Comparison of ENCODE assay signal across 8 cellular contexts in the genomic region with DNA sequence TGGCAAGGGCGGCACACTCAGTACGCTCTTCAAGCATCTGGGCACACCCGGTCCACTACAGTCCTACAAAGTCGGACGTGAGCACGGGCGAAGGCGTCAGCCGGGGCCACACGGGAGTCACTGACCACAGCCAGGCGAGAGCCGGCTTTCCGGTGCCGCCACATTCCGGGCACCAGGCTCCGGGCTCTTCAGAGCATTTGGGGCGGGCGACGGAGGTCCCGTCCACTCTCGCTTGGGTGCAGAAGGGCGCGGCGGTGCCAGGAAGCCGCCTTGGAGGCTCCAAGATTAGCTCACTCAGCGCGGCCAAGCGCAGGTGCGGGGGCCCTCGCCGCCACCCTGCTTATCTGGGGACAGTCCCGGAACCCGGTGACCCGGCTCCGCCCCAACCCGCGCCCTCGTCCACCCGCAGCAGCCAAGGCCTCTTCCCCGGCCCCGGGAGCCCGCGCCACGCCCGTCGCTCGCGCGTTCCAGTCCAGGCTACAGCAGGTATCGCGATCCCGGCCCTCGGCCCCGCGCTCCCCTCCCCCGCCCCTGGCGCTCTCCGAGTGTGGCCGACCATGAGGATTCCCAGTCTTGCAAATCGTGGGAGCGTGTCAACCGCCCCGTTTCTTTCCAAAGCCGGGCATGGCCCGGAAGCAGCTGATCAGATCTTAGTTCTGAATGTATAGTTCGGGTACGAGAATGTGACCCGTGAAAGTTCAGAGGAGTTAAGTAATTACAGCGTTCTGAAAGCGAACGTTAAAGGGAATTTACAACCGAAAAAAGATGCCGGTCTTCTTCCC. TPM values are rescaled to one million over a fixed set of nuclear protein-coding genes. Genes with fewer than 3 reads are reported as not detected.
DNase-seq lines count a peak whose midpoint lies in the region; ATAC-seq, FAIRE-seq and TF ChIP-seq lines count a peak whose summit lies in the region.

A gene (plus strand): TSS at position 127 of the 782 bp plus-strand sequence. CDS start 2,678 bp downstream, outside the sequence.

- H3K4me2 ChIP-seq in HepG2 (ENCODE audit: low read depth, low read length) = peak within 1 kb of the TSS; percentile 71

- CTCF ChIA-PET in GM10248 (lab: Yijun Ruan, JAX) (interaction anchor here (1.5 to 8.4 kb wide), 10 partner anchors 9 to 102 kb away, joined by 3 to 58 read pairs (median 14); a partner anchor contains a TSS), HepG2 (lab: Yijun Ruan, JAX; ENCODE audit: low intra/inter-chr PET ratio, low total read pairs) (no interaction called here)

- TF ChIP-seq CTCF in GM10248 (IDR thresholded peaks at IDR 0.05; ENCODE audit: control extremely low read depth, extremely low read depth, low read depth, missing control alignments) = no peak
- no peak for TF ChIP-seq CTCF in HepG2 (CRISPR knock-in tag; IDR thresholded peaks at IDR 0.05)

- intact Hi-C loops in HepG2 (cut with micrococcal nuclease; ENCODE audit: unreplicated experiment) = no loop called here

- no peaks in the 10 kb centered on the region for H3K9me3 ChIP-seq in HepG2 (ENCODE audit: low read length)

- H3K4me3 ChIP-seq in HepG2 (replicated peaks in 1 of 3; ENCODE audit: insufficient read depth in 1 of 3, low read depth in 2 of 3, low read length in 3 of 3) = peak within 1 kb of the TSS; percentile 40 to 66 (median 49)

- in situ Hi-C loops in HepG2 (cut with HindIII; ENCODE audit: extremely low pct_ligation_motif_present, low pct_unique_long_range_greater_than_20kb) = no loop called here

- H3K27me3 ChIP-seq in HepG2 (ENCODE audit: control insufficient read depth in 1 of 2, insufficient read depth in 2 of 2, low read length in 2 of 2) = peaks cover 0 to 4% of the 10 kb centered on the region in 2 experiments; a peak in 3 of 5 replicates

- H3K79me2 ChIP-seq in HepG2 (ENCODE audit: insufficient read depth, low read length) = no peaks in the 10 kb centered on the region

- 63% methylated on average over 51 of the region's 73 CpGs for WGBS in HepG2 (ENCODE audit: low lambda C conversion rate)

- H3K9ac ChIP-seq in HepG2 (ENCODE audit: insufficient read depth, low read depth, low read length) = peak within 1 kb of the TSS; percentile 23; the same call in 1 of the 2 replicates

- BruUV-seq in HepG2 (replicated peaks; lab: Mats Ljungman, UMichigan) = no TSS peak

- POLR2A ChIA-PET in GM10248 (lab: Yijun Ruan, JAX) = interaction anchor here (0.6 to 1.3 kb wide), 3 partner anchors 16 to 781 kb away, joined by 5 to 15 read pairs (median 7); no protein-coding TSS in a partner anchor
- POLR2A ChIA-PET in HepG2 (lab: Yijun Ruan, JAX) = no interaction called here

- H4K20me1 ChIP-seq in HepG2 (ENCODE audit: insufficient read depth, low read length) = no peaks in the 10 kb centered on the region

- TF ChIP-seq POLR2A in HepG2 (IDR thresholded peaks at IDR 0.05; ENCODE audit: insufficient read depth in 1 of 2, low read depth in 2 of 2, low read length in 2 of 2) = no peak

- no peak within 1 kb of the TSS for H3K27ac ChIP-seq in HepG2 (ENCODE audit: extremely low read length, insufficient read depth, low read length)

- no peak for FAIRE-seq in HepG2 (lab: Jason Lieb, UNC)

- TF ChIP-seq RAD21 in Ishikawa (IDR thresholded peaks at IDR 0.05; ENCODE audit: low read depth) = no peak
- TF ChIP-seq RAD21 in HepG2 (CRISPR knock-in tag; IDR thresholded peaks at IDR 0.05) = no peak

- peak; percentile 83 for DNase-seq in GM10248 (ENCODE audit: extremely low spot score)
- DNase-seq in activated CD4-positive, CD25-positive, alpha-beta regulatory T cell (lab: John Stamatoyannopoulos, UW) = peak; percentile 10 to 31 (median 21)
- DNase-seq in dermis blood vessel endothelial cell = peak; percentile 83
- DNase-seq in HepG2 (ENCODE audit: low spot score) = no peak
- peak; percentile 54 for DNase-seq in stimulated activated CD4-positive, alpha-beta T cell treated with anti-CD3 and anti-CD28 coated beads, Interleukin-4, amount 100 ng/mL, for 24 hours
- DNase-seq in SHP77 treated with DMSO at 0.1 percent for 48 hours (lab: John Stamatoyannopoulos, UW) = no peak

- H2AFZ ChIP-seq in HepG2 (ENCODE audit: low read length) = peak within 1 kb of the TSS; percentile 73

- H3K4me1 ChIP-seq in HepG2 (ENCODE audit: insufficient read depth, low read length) = no peaks in the 10 kb centered on the region

- TF ChIP-seq EP300 in Ishikawa (IDR thresholded peaks at IDR 0.05; ENCODE audit: borderline replicate concordance) = peak; percentile 23; the same call in 1 of the 2 replicates
- TF ChIP-seq EP300 in HepG2 (IDR thresholded peaks at IDR 0.05; ENCODE audit: low read depth in 2 of 2, low read length in 2 of 2) = no peak
- TF ChIP-seq EP300 in HepG2 (CRISPR knock-in tag; IDR thresholded peaks at IDR 0.05; ENCODE audit: borderline replicate concordance) = no peak

- ATAC-seq in GM21723 (IDR thresholded peaks at IDR 0.05; ENCODE audit: unreplicated experiment) (peak; percentile 72), HepG2 (peak; percentile 94)

- no peaks in the 10 kb centered on the region for H3K36me3 ChIP-seq in HepG2 (replicated peaks in 1 of 2; ENCODE audit: control insufficient read depth in 1 of 2, insufficient read depth in 2 of 2, low read length in 2 of 2)

TF ChIP-seq in Ishikawa, 13 proteins besides CTCF, POLR2A, EP300 and RAD21 (continues in another document):
- TF ChIP-seq, protein P1, sequence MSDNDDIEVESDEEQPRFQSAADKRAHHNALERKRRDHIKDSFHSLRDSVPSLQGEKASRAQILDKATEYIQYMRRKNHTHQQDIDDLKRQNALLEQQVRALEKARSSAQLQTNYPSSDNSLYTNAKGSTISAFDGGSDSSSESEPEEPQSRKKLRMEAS (IDR thresholded peaks at IDR 0.05) = peak; percentile 76
- TF ChIP-seq CEBPB (IDR thresholded peaks at IDR 0.05) = no peak
- no peak for TF ChIP-seq NFIC (IDR thresholded peaks at IDR 0.05)
- no peak for TF ChIP-seq YY1 (IDR thresholded peaks at IDR 0.05; ENCODE audit: low read depth)
- TF ChIP-seq TEAD4 (IDR thresholded peaks at IDR 0.05) = peak; percentile 39
- no peak for TF ChIP-seq CREB1 (IDR thresholded peaks at IDR 0.05; ENCODE audit: low read depth)
- TF ChIP-seq EGR1 (IDR thresholded peaks at IDR 0.05) = no peak
- TF ChIP-seq ZBTB7A (IDR thresholded peaks at IDR 0.05; ENCODE audit: low read depth) = peak; percentile 57; the same call in 1 of the 2 replicates
- peak; percentile 38; the same call in 1 of the 2 replicates for TF ChIP-seq TCF12 (IDR thresholded peaks at IDR 0.05; ENCODE audit: low read depth)
- TF ChIP-seq TAF1 (IDR thresholded peaks at IDR 0.05; ENCODE audit: low read depth) = peak; percentile 71

TF ChIP-seq in HepG2, 621 proteins besides CTCF, POLR2A, EP300 and RAD21 (continues in another document):
- TF ChIP-seq DMAP1 (CRISPR knock-in tag; IDR thresholded peaks at IDR 0.05) (peak; percentile 31; the same call in 1 of the 2 replicates), SOX5 (CRISPR knock-in tag; IDR thresholded peaks at IDR 0.05; ENCODE audit: borderline replicate concordance) (no peak), ZNF713 (CRISPR knock-in tag; IDR thresholded peaks at IDR 0.05) (no peak), ZFX (CRISPR knock-in tag; IDR thresholded peaks at IDR 0.05; ENCODE audit: low read depth) (peak; percentile 21; the same call in 1 of the 2 replicates), ZNF383 (CRISPR knock-in tag; IDR thresholded peaks at IDR 0.05; ENCODE audit: borderline replicate concordance) (no peak)
- TF ChIP-seq, protein P2, sequence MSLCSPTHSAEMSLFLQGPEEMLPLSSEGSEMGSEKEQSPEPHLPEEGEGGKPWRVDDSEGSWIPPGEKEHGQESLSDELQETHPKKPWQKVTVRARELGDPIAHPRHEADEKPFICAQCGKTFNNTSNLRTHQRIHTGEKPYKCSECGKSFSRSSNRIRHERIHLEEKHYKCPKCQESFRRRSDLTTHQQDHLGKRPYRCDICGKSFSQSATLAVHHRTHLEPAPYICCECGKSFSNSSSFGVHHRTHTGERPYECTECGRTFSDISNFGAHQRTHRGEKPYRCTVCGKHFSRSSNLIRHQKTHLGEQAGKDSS (CRISPR knock-in tag; IDR thresholded peaks at IDR 0.05; ENCODE audit: borderline replicate concordance, low read depth) = no peak
- TF ChIP-seq, protein P3, sequence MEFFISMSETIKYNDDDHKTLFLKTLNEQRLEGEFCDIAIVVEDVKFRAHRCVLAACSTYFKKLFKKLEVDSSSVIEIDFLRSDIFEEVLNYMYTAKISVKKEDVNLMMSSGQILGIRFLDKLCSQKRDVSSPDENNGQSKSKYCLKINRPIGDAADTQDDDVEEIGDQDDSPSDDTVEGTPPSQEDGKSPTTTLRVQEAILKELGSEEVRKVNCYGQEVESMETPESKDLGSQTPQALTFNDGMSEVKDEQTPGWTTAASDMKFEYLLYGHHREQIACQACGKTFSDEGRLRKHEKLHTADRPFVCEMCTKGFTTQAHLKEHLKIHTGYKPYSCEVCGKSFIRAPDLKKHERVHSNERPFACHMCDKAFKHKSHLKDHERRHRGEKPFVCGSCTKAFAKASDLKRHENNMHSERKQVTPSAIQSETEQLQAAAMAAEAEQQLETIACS (CRISPR knock-in tag; IDR thresholded peaks at IDR 0.05) = 0 out of 2 replicates have a peak, but pooled peaks have one; percentile 17

RNA-seq across cellular contexts. Expression of the gene that starts here (rescaled TPM):
- total RNA-seq in dermis blood vessel endothelial cell = 11.9 and 15.3 TPM in 2 replicates
- total RNA-seq in HepG2 (2016; rRNA removed; fragmentation: Illumina TruSeq; extraction: Trizol) = 0.15 TPM in 1 of 2 replicates, not detected in the other
- total RNA-seq in HepG2 (2016; cell fraction: cytosol; rRNA removed; fragmentation: Illumina TruSeq; extraction: Trizol; ENCODE audit: low read depth) = not detected in 2 replicates
- 0.04 and 0.07 TPM in 2 replicates for total RNA-seq in HepG2 (2016; cell fraction: insoluble cytoplasmic fraction; rRNA removed; fragmentation: Illumina TruSeq; extraction: Trizol)
- total RNA-seq in HepG2 (2016; cell fraction: membrane; rRNA removed; fragmentation: Illumina TruSeq; extraction: Trizol) = not detected in 2 replicates
- 0.16 TPM in 1 of 2 replicates, not detected in the other for total RNA-seq in HepG2 (2016; cell fraction: nucleus; rRNA removed; fragmentation: Illumina TruSeq; extraction: Trizol)
- polyA plus RNA-seq in HepG2 (2011; rRNA removed) = 0.01 and 0.07 TPM in 2 replicates
- 0.01 and 0.10 TPM in 2 replicates for polyA plus RNA-seq in HepG2 (2011; cell fraction: cytosol; rRNA removed)
- 0.09 and 0.13 TPM in 2 replicates for polyA plus RNA-seq in HepG2 (2011; cell fraction: nucleus; rRNA removed)
- polyA plus RNA-seq in HepG2 (2012) = 0.04 TPM in 1 of 2 replicates, not detected in the other
- not detected in 2 replicates for polyA plus RNA-seq in HepG2 (2016; cell fraction: cytosol; fragmentation: Illumina TruSeq; extraction: Trizol; ENCODE audit: low read depth)
- polyA plus RNA-seq in HepG2 (2016; cell fraction: insoluble cytoplasmic fraction; fragmentation: Illumina TruSeq; extraction: Trizol; ENCODE audit: low read depth) = 0.09 TPM in 1 of 2 replicates, not detected in the other
- 0.03 TPM in 1 of 2 replicates, not detected in the other for polyA plus RNA-seq in HepG2 (2016; cell fraction: membrane; fragmentation: Illumina TruSeq; extraction: Trizol; ENCODE audit: low read depth)
- polyA plus RNA-seq in HepG2 (2016; cell fraction: nucleus; fragmentation: Illumina TruSeq; extraction: Trizol; ENCODE audit: insufficient read depth, low read depth) = 0.18 TPM in 1 of 2 replicates, not detected in the other
- not detected in 2 replicates for polyA minus RNA-seq in HepG2 (2011; rRNA and poly(A)+ RNA removed; ENCODE audit: low replicate concordance)
- not detected in 2 replicates for polyA minus RNA-seq in HepG2 (2011; cell fraction: cytosol; rRNA and poly(A)+ RNA removed)
- not detected in 2 replicates for polyA minus RNA-seq in HepG2 (2011; cell fraction: nucleus; rRNA and poly(A)+ RNA removed)

Comparison
In these comparisons a context has a peak if more than half of its experiments do, and no peak if none do; other contexts are left out.
1. RNA of the gene that starts here (total RNA-seq): 11.9 to 15.3 TPM in dermis blood vessel endothelial cell; 0.04 to 0.16 TPM in HepG2; every median in the first group is over 10 times any median in the second.
2. Peak in ATAC-seq, H3K4me3 ChIP-seq, H3K9ac ChIP-seq and H3K4me2 ChIP-seq in HepG2; RNA of the gene not detected or under 1 TPM.
3. DNase-seq: peak in GM10248 (single experiment), activated CD4-positive, CD25-positive, alpha-beta regulatory T cell (4 of 4), dermis blood vessel endothelial cell (single experiment) and stimulated activated CD4-positive, alpha-beta T cell treated with anti-CD3 and anti-CD28 coated beads, Interleukin-4, amount 100 ng/mL, for 24 hours (single experiment); none in HepG2 (single experiment) and SHP77 treated with DMSO at 0.1 percent for 48 hours (single experiment).